In genomic region chr2:34012728-34013302, GRCh38 we compare ENCODE assay signal across 8 cellular contexts.
DNase-seq lines count a peak whose midpoint lies in the region; ATAC-seq and TF ChIP-seq lines count a peak whose summit lies in the region.

No MANE protein-coding gene starts in this region.

- H3K27me3 Mint-ChIP-seq in activated CD4-positive, alpha-beta memory T cell treated with anti-CD3 and anti-CD28 coated beads, Interleukin-2, amount 10 ng/mL, durations not matched to agents 7 days and 5 days = peaks cover 2% of the 10 kb centered on the region

- WGBS in esophagus squamous epithelium, 2 donors = 6 to 20% methylated on average over 6 of the region's 6 CpGs

- CTCF ChIA-PET in activated CD4-positive, alpha-beta memory T cell treated with anti-CD3 and anti-CD28 coated beads, Interleukin-2, amount 10 ng/mL, durations not matched to agents 7 days and 5 days (lab: Charles Lee) = no interaction called here

- no peaks in the 10 kb centered on the region for H3K27me3 ChIP-seq in MG63
- no peaks in the 10 kb centered on the region for H3K27me3 ChIP-seq in esophagus squamous epithelium

- ATAC-seq in GM21786 (IDR thresholded peaks at IDR 0.05; ENCODE audit: unreplicated experiment) = peak; percentile 62
- ATAC-seq in Right ventricle myocardium superior (ENCODE audit: poor library complexity) = no peak

- no peaks in the 10 kb centered on the region for H3K4me1 ChIP-seq in esophagus squamous epithelium

- no peak overlapping the region for H3K27ac Mint-ChIP-seq in activated CD4-positive, alpha-beta memory T cell treated with anti-CD3 and anti-CD28 coated beads, Interleukin-2, amount 10 ng/mL, durations not matched to agents 7 days and 5 days

- POLR2A ChIA-PET in activated CD4-positive, alpha-beta memory T cell treated with anti-CD3 and anti-CD28 coated beads, Interleukin-2, amount 10 ng/mL, durations not matched to agents 7 days and 5 days (lab: Charles Lee) = no interaction called here

- no peaks in the 10 kb centered on the region for H3K36me3 Mint-ChIP-seq in activated CD4-positive, alpha-beta memory T cell treated with anti-CD3 and anti-CD28 coated beads, Interleukin-2, amount 10 ng/mL, durations not matched to agents 7 days and 5 days (ENCODE audit: low read depth)

- no peak overlapping the region for H3K4me3 Mint-ChIP-seq in activated CD4-positive, alpha-beta memory T cell treated with anti-CD3 and anti-CD28 coated beads, Interleukin-2, amount 10 ng/mL, durations not matched to agents 7 days and 5 days

- H3K4me3 ChIP-seq in MG63 = no peak overlapping the region
- no peak overlapping the region for H3K4me3 ChIP-seq in esophagus squamous epithelium

- no peaks in the 10 kb centered on the region for H3K9me3 Mint-ChIP-seq in activated CD4-positive, alpha-beta memory T cell treated with anti-CD3 and anti-CD28 coated beads, Interleukin-2, amount 10 ng/mL, durations not matched to agents 7 days and 5 days

- H3K4me1 Mint-ChIP-seq in activated CD4-positive, alpha-beta memory T cell treated with anti-CD3 and anti-CD28 coated beads, Interleukin-2, amount 10 ng/mL, durations not matched to agents 7 days and 5 days = no peaks in the 10 kb centered on the region

- TF ChIP-seq CTCF in esophagus squamous epithelium (IDR thresholded peaks at IDR 0.05) = peak in 3 of 6 experiments; percentile 21 to 49 (median 30)

- TF ChIP-seq POLR2A in esophagus squamous epithelium (IDR thresholded peaks at IDR 0.05) = no peak

- H3K36me3 ChIP-seq in MG63 = no peaks in the 10 kb centered on the region
- no peaks in the 10 kb centered on the region for H3K36me3 ChIP-seq in esophagus squamous epithelium

- H3K9me3 ChIP-seq in MG63 = no peaks in the 10 kb centered on the region
- H3K9me3 ChIP-seq in esophagus squamous epithelium = no peaks in the 10 kb centered on the region

- intact Hi-C loops in Right ventricle myocardium superior (cut with DNase I) (no loop called here), esophagus squamous epithelium (cut with DNase I) (no loop called here)

- no peak overlapping the region for H3K27ac ChIP-seq in esophagus squamous epithelium

- peak; percentile 24 for DNase-seq in NCI-H748 (lab: John Stamatoyannopoulos, UW; ENCODE audit: unreplicated experiment)
- DNase-seq in NCI-H748 treated with DMSO at 0.1 percent for 48 hours (lab: John Stamatoyannopoulos, UW) = no peak
- peak; percentile 41 for DNase-seq in MG63
- peak; percentile 20 for DNase-seq in activated CD4-positive, alpha-beta memory T cell treated with anti-CD3 and anti-CD28 coated beads, Interleukin-2, amount 10 ng/mL, durations not matched to agents 7 days and 5 days
- peak; percentile 54 for DNase-seq in Right ventricle myocardium superior
- peak; percentile 77 for DNase-seq in renal cortical epithelial cell (ENCODE audit: low read depth)
- DNase-seq in esophagus squamous epithelium (lab: John Stamatoyannopoulos, UW) = no peak

Comparison
In these comparisons a context has a peak if more than half of its experiments do, and no peak if none do; other contexts are left out.
1. DNase-seq: peak in NCI-H748 (single experiment), MG63 (single experiment), activated CD4-positive, alpha-beta memory T cell treated with anti-CD3 and anti-CD28 coated beads, Interleukin-2, amount 10 ng/mL, durations not matched to agents 7 days and 5 days (single experiment), Right ventricle myocardium superior (single experiment) and renal cortical epithelial cell (single experiment); none in NCI-H748 treated with DMSO at 0.1 percent for 48 hours (single experiment) and esophagus squamous epithelium (single experiment).